ENCODE assay signal across 20 cellular contexts in the genomic region with DNA sequence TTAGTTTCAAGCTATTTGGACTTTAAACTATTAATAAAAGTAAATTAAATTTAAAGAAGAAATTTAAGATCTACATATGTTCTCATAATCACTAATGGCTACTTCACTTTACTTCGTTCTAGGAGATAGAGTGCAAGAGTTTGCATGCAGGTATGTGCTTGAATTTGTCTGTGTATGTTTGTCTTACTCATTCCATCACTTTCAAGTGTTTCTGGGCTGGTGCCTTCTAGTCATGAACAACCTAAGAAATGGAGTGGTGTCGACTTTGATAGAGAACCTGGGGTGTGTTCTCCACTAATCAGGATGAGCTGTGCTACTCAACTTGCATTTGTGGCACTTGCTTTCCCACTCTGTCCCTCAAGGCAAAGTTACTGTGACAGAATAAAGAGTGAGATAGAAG.
DNase-seq lines count a peak whose midpoint lies in the region; ATAC-seq, FAIRE-seq and TF ChIP-seq lines count a peak whose summit lies in the region.
"Had no signal": no experiment of that assay in that cellular context is flagged by ENCODE, and none has a peak within 500 bp of the region (broad histone marks: within the 10 kb centered on the region; RNA-seq: fewer than 3 reads in every experiment).

No MANE protein-coding gene starts in this region.

- no peak overlapping the region for H3K9ac ChIP-seq in GM12878 (ENCODE audit: control insufficient read depth, insufficient read depth, low read length)

- CTCF ChIA-PET in GM12878 (lab: Yijun Ruan, JAX): interaction anchor here (1.4 kb wide), 1 partner anchor 28 kb away, joined by 5 read pairs; no protein-coding TSS in a partner anchor

- RAD21 ChIA-PET in GM12878 (lab: Charles Lee; ENCODE audit: unreplicated experiment): interaction anchor here (2.1 kb wide), 1 partner anchor 31 kb away, joined by 9 read pairs; no protein-coding TSS in a partner anchor

- peak overlapping the region; percentile 21; the same call in 1 of the 2 replicates for H3K4me2 ChIP-seq in GM12878 (ENCODE audit: control insufficient read depth, insufficient read depth)

- H3K27me3 ChIP-seq in GM12878 (replicated peaks in 1 of 2; ENCODE audit: control insufficient read depth in 2 of 2, insufficient read depth in 2 of 2, low read length in 1 of 2): no peaks in the 10 kb centered on the region
- H3K27me3 ChIP-seq: transverse colon had no signal

- ATAC-seq in GM18868 (IDR thresholded peaks at IDR 0.05; ENCODE audit: unreplicated experiment): peak; percentile 83
- ATAC-seq in GM21717 (IDR thresholded peaks at IDR 0.05; ENCODE audit: unreplicated experiment): peak; percentile 53
- peak; percentile 41 for ATAC-seq in HG02981 (IDR thresholded peaks at IDR 0.05; ENCODE audit: unreplicated experiment)
- peak; percentile 67 for ATAC-seq in GM12878
- no peak for ATAC-seq in HG03280 (IDR thresholded peaks at IDR 0.05; ENCODE audit: unreplicated experiment)
- ATAC-seq: stimulated activated naive B cell treated with anti-CD40 and anti-IgM and Interleukin-4, amounts not matched to agents 10 μg/mL and 1 μg/mL and 100 μg/mL, for 72 hours; T-helper 17 cell had no signal

- TF ChIP-seq EP300 in GM12878 (IDR thresholded peaks at IDR 0.05; ENCODE audit: borderline replicate concordance in 1 of 2, control insufficient read depth in 1 of 2, low read depth in 2 of 2, low read length in 2 of 2): no peak

- peaks cover 24% of the 10 kb centered on the region for H3K4me1 ChIP-seq in GM12878 (ENCODE audit: control insufficient read depth, insufficient read depth, low read length)
- H3K4me1 ChIP-seq: transverse colon had no signal

- no peak for TF ChIP-seq RAD21 in GM12878 (IDR thresholded peaks at IDR 0.05; ENCODE audit: insufficient read depth, low read depth, low read length)

- SMC1A ChIA-PET in GM12878 (lab: Charles Lee; ENCODE audit: uncharacterized antibody, unreplicated experiment): interaction anchor here (0.8 to 1.5 kb wide), 6 partner anchors 8 to 84 kb away, joined by 3 to 5 read pairs (median 3); no protein-coding TSS in a partner anchor

- no TSS peak for BruUV-seq in GM12878 (replicated peaks; lab: Mats Ljungman, UMichigan)

- POLR2A ChIA-PET in GM12878 (lab: Charles Lee): interaction anchor here (0.6 kb wide), 1 partner anchor 29 kb away, joined by 3 read pairs; no protein-coding TSS in a partner anchor

- TF ChIP-seq CTCF in GM12878 (IDR thresholded peaks at IDR 0.05 in 2 of 3, conservative IDR thresholded peaks at IDR 0.05 in 1 of 3; ENCODE audit: control insufficient read depth in 2 of 3, extremely low read depth in 1 of 3, insufficient read depth in 1 of 3, low read depth in 3 of 3, low read length in 3 of 3): no peak

- H4K20me1 ChIP-seq in GM12878 (ENCODE audit: control insufficient read depth, insufficient read depth): no peaks in the 10 kb centered on the region

- no peak overlapping the region for H3K4me3 ChIP-seq in GM12878
- H3K4me3 ChIP-seq: transverse colon had no signal

- no peak for FAIRE-seq in GM12878 (lab: Jason Lieb, UNC)

- DNase-seq in GM12878 (ENCODE audit: low read depth, low spot score): peak; percentile 25
- DNase-seq in NCI-H510A treated with DMSO at 0.1 percent for 48 hours (lab: John Stamatoyannopoulos, UW): no peak
- no peak for DNase-seq in GOT3 (lab: John Stamatoyannopoulos, UW)
- DNase-seq in activated naive CD4-positive, alpha-beta T cell (lab: John Stamatoyannopoulos, UW): no peak
- DNase-seq: activated CD4-positive, CD25-positive, alpha-beta regulatory T cell; activated effector memory CD4-positive, alpha-beta T cell treated with Interleukin-2 at 50 U/mL for 16 hours; AML-193; anterior cingulate cortex; islet precursor cell; Kasumi-1; NCI-H1436; SHP77; stimulated activated CD4-positive, alpha-beta T cell treated with anti-CD3 and anti-CD28 coated beads, Interleukin-12 subunit alpha, Interleukin-12 subunit beta, amount 100 ng/mL, for 4 hours; stimulated activated naive B cell treated with anti-CD40 and anti-IgM and Interleukin-4, amounts not matched to agents 10 μg/mL and 1 μg/mL and 100 μg/mL, for 72 hours; T-helper 17 cell; transverse colon had no signal

- peaks cover 40% of the 10 kb centered on the region for H3K79me2 ChIP-seq in GM12878 (ENCODE audit: control insufficient read depth, insufficient read depth, low read length)

- no peak overlapping the region for H2AFZ ChIP-seq in GM12878 (ENCODE audit: control insufficient read depth, low read depth, low read length)

- H3K9me3 ChIP-seq in GM12878 (replicated peaks; ENCODE audit: control insufficient read depth, insufficient read depth, low read length): peaks cover 2% of the 10 kb centered on the region
- H3K9me3 ChIP-seq: transverse colon had no signal

- TF ChIP-seq POLR2A in GM12878 (IDR thresholded peaks at IDR 0.05; ENCODE audit: low read depth, low read length): no peak

- peak overlapping the region; percentile 31; the same call in 1 of the 2 replicates for H3K27ac ChIP-seq in GM12878 (ENCODE audit: control insufficient read depth, insufficient read depth)
- H3K27ac ChIP-seq: transverse colon had no signal

- peaks cover 0 to 2% of the 10 kb centered on the region in 2 experiments; a peak in 2 of 4 replicates for H3K36me3 ChIP-seq in GM12878 (ENCODE audit: control insufficient read depth in 2 of 2, insufficient read depth in 2 of 2, low read length in 1 of 2)
- H3K36me3 ChIP-seq: transverse colon had no signal

- intact Hi-C loops in GM12878 (cut with micrococcal nuclease; ENCODE audit: unreplicated experiment): loop anchor here (2.0 kb wide), 1 partner anchor 40 kb away; no protein-coding TSS in a partner anchor

- 8% methylated on average over 2 of the region's 2 CpGs for WGBS in GM12878 (ENCODE audit: insufficient coverage, insufficient replicate concordance, low lambda C conversion rate, missing lambda C conversion rate)

- in situ Hi-C loops in GM12878 (cut with MboI): no loop called here

TF ChIP-seq in GM12878, 131 proteins besides CTCF, POLR2A, EP300 and RAD21:
- TF ChIP-seq JUNB (IDR thresholded peaks at IDR 0.05): peak; percentile 48
- no peak for TF ChIP-seq RELA (IDR thresholded peaks at IDR 0.05; ENCODE audit: borderline replicate concordance, partially characterized antibody)
